8 cellular contexts compared by ENCODE assay signal in the genomic region with DNA sequence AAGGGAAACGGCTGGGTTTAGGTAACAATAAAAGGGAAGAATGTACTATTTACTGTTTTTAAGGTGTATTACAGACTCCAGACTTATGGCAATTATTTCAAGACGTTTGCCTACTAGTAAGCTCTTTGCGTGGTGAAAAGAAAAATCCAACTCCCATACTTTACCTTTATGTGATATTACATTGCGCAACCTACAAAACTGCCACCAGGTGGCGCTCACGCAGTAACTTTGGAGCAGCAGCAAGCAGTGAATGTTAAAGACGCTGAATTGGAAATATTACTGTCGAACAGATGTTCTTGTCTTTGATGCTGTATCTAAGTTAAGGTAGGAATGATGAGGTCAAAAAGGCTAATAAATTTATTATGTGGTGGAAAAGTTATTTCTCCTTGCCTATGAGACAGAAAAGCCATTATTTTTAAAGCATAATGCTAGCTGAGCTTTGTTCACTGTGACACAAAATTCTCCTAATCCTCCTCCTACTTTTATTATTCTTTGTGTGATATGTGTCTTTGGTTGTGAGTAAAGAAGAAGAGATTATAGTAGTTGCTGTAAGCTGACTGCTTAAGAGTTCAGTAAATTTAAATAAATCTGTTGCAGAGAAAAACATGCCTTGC.
DNase-seq lines count a peak whose midpoint lies in the region; ATAC-seq and TF ChIP-seq lines count a peak whose summit lies in the region.

No MANE protein-coding gene starts in this region.

- in situ Hi-C loops in astrocyte of the spinal cord (cut with HindIII; ENCODE audit: low sequenced_read_pairs): no loop called here

- H3K27me3 Mint-ChIP-seq in T-helper 2 cell treated with Interferon-gamma antibody and Interleukin-4, amounts not matched to agents 5 μg/mL and 100 μg/mL, for 36 hours (ENCODE audit: low read depth): no peaks in the 10 kb centered on the region

- DNase-seq in activated CD4-positive, CD25-positive, alpha-beta regulatory T cell (lab: John Stamatoyannopoulos, UW): peak; percentile 2 to 37 (median 18)
- DNase-seq in NB4 (ENCODE audit: low read depth) (peak; percentile 72), astrocyte of the spinal cord (ENCODE audit: low read depth, low spot score) (peak; percentile 77), iPS-NIHi11 (ENCODE audit: low spot score) (peak; percentile 77)
- DNase-seq in T-helper 2 cell treated with Interferon-gamma antibody and Interleukin-4, amounts not matched to agents 5 μg/mL and 100 μg/mL, for 36 hours (ENCODE audit: low spot score): peak; percentile 30
- peak; percentile 60 for DNase-seq in stimulated activated CD4-positive, alpha-beta T cell treated with anti-CD3 and anti-CD28 coated beads, Interleukin-12 subunit alpha, Interleukin-12 subunit beta, amount 100 ng/mL, for 4 hours

- H3K36me3 Mint-ChIP-seq in T-helper 2 cell treated with Interferon-gamma antibody and Interleukin-4, amounts not matched to agents 5 μg/mL and 100 μg/mL, for 36 hours (ENCODE audit: low read depth): no peaks in the 10 kb centered on the region

- H3K4me3 ChIP-seq in NB4 (ENCODE audit: low read depth, low read length) (no peak overlapping the region), astrocyte of the spinal cord (ENCODE audit: low read depth, low read length) (no peak overlapping the region)

- no peak overlapping the region for H3K27ac Mint-ChIP-seq in T-helper 2 cell treated with Interferon-gamma antibody and Interleukin-4, amounts not matched to agents 5 μg/mL and 100 μg/mL, for 36 hours

- H3K4me1 Mint-ChIP-seq in T-helper 2 cell treated with Interferon-gamma antibody and Interleukin-4, amounts not matched to agents 5 μg/mL and 100 μg/mL, for 36 hours (ENCODE audit: low read depth): no peaks in the 10 kb centered on the region

- H3K9me3 Mint-ChIP-seq in T-helper 2 cell treated with Interferon-gamma antibody and Interleukin-4, amounts not matched to agents 5 μg/mL and 100 μg/mL, for 36 hours: no peaks in the 10 kb centered on the region

- no peak for ATAC-seq in activated CD4-positive, CD25-positive, alpha-beta regulatory T cell treated with anti-CD3 and anti-CD28 coated beads, Interleukin-2, amount 50 U/mL, for 24 hours
- ATAC-seq in HG02571 (IDR thresholded peaks at IDR 0.05; ENCODE audit: unreplicated experiment): peak; percentile 77

- TF ChIP-seq CTCF in NB4 (IDR thresholded peaks at IDR 0.05; ENCODE audit: low read depth, low read length) (peak; percentile 64), astrocyte of the spinal cord (IDR thresholded peaks at IDR 0.05; ENCODE audit: low read depth, low read length) (peak; percentile 75)

- H3K4me3 Mint-ChIP-seq in T-helper 2 cell treated with Interferon-gamma antibody and Interleukin-4, amounts not matched to agents 5 μg/mL and 100 μg/mL, for 36 hours: no peak overlapping the region

- no peak for TF ChIP-seq POLR2A in NB4 (IDR thresholded peaks at IDR 0.05; ENCODE audit: extremely low read depth, insufficient read length)

Comparison
In these comparisons a context has a peak if more than half of its experiments do, and no peak if none do; other contexts are left out.
1. DNase-seq: peak in every context shown above with its lines; median percentile 77 in astrocyte of the spinal cord; 77 in iPS-NIHi11; 72 in NB4; 60 in stimulated activated CD4-positive, alpha-beta T cell treated with anti-CD3 and anti-CD28 coated beads, Interleukin-12 subunit alpha, Interleukin-12 subunit beta, amount 100 ng/mL, for 4 hours; 30 in T-helper 2 cell treated with Interferon-gamma antibody and Interleukin-4, amounts not matched to agents 5 μg/mL and 100 μg/mL, for 36 hours; 18 in activated CD4-positive, CD25-positive, alpha-beta regulatory T cell.